Comparison of ENCODE assay signal across 16 cellular contexts in the genomic region with DNA sequence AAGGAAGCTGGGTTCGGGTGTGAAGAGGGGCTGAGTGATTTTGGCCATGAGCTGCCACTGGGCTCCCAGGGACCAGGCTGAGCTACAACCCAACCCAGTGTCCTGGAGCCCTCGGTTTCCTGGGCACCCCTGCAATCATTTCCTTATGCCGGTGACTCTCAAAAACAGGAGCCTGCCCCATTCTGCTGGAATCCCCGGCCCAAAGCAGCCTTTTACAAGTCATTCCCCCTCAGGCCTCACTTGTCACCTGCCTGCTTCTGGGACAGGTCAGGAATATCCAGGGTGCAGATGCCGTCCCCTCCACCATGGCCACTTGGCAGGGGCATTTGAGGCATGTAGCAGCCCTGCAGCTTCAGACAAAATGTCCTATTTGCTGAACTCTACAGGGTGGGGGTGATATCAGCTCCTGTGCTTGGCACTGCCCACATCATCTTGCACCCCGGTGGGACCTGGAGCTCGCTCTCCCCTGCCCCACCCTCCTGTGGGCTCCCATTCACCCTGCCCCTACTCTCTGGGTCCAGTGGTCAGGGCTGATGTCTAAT. TPM values are rescaled to one million over a fixed set of nuclear protein-coding genes. Genes with fewer than 3 reads are reported as not detected.
DNase-seq lines count a peak whose midpoint lies in the region; ATAC-seq, FAIRE-seq and TF ChIP-seq lines count a peak whose summit lies in the region.
"Had no signal": no experiment of that assay in that cellular context is flagged by ENCODE, and none has a peak within 500 bp of the region (broad histone marks: within the 10 kb centered on the region; RNA-seq: fewer than 3 reads in every experiment).

No MANE protein-coding gene starts in this region.

- TF ChIP-seq CTCF in H1 (IDR thresholded peaks at IDR 0.05; ENCODE audit: control extremely low read depth in 1 of 3, insufficient read depth in 1 of 3, low read depth in 1 of 3, low read length in 3 of 3) (no peak), upper lobe of right lung (IDR thresholded peaks at IDR 0.05) (no peak)

- peaks cover 3 to 6% of the 10 kb centered on the region in 2 experiments for H4K20me1 ChIP-seq in H1 (replicated peaks in 1 of 2; ENCODE audit: control insufficient read depth in 1 of 2, insufficient read depth in 2 of 2, low read length in 2 of 2)

- FAIRE-seq in H1 (lab: Jason Lieb, UNC), result no peak
- FAIRE-seq: A204.1, H54 had no signal

- intact Hi-C loops in cardiac septum (cut with DNase I) (no loop called here), left cardiac atrium (cut with DNase I) (loop anchor here (10.0 kb wide), 2 partner anchors 100 to 120 kb away; partner anchors contain the start of gene ELK4 (in 1 of the 2)), upper lobe of right lung (cut with DNase I) (loop anchor here (5.0 kb wide), 1 partner anchor 128 kb away; no protein-coding TSS in a partner anchor)

- peaks cover 0 to 13% (median 5%) of the 10 kb centered on the region in 4 experiments; a peak in 5 of 8 replicates for H3K36me3 ChIP-seq in H1 (ENCODE audit: control insufficient read depth in 2 of 4, insufficient read depth in 4 of 4, low read length in 3 of 4)
- peaks cover 0 to 3% of the 10 kb centered on the region in 2 donors for H3K36me3 ChIP-seq in neuronal stem cell (replicated peaks in 1 of 2; ENCODE audit: control insufficient read depth in 2 of 2, insufficient read depth in 2 of 2, low read length in 2 of 2)
- H3K36me3 ChIP-seq in upper lobe of right lung, result peaks cover 16% of the 10 kb centered on the region

- H3K27me3 ChIP-seq in H1 (replicated peaks in 1 of 4; ENCODE audit: control insufficient read depth in 3 of 4, extremely low read depth in 1 of 4, insufficient read depth in 3 of 4, low read length in 3 of 4), result peaks cover 0 to 15% (median 7%) of the 10 kb centered on the region in 4 experiments; a peak in 6 of 7 replicates
- peaks cover 0 to 43% (median 0%) of the 10 kb centered on the region in 3 experiments for H3K27me3 ChIP-seq in neuronal stem cell (ENCODE audit: control insufficient read depth in 3 of 3, insufficient read depth in 3 of 3, low read depth in 1 of 3, low read length in 3 of 3)
- no peaks in the 10 kb centered on the region for H3K27me3 ChIP-seq in upper lobe of right lung

- no peak overlapping the region for H3K27ac ChIP-seq in H1 (ENCODE audit: low read depth, low read length)
- H3K27ac ChIP-seq in neuronal stem cell (replicated peaks; ENCODE audit: low read length), result no peak overlapping the region
- no peak overlapping the region for H3K27ac ChIP-seq in upper lobe of right lung
- H3K27ac ChIP-seq: HL-60 had no signal

- no peak for TF ChIP-seq EP300 in H1 (IDR thresholded peaks at IDR 0.05; ENCODE audit: borderline replicate concordance in 1 of 2, low read depth in 2 of 2, low read length in 2 of 2)

- no peak overlapping the region for H2BK15ac ChIP-seq in H1 (ENCODE audit: low read length)
- H2BK15ac ChIP-seq in neuronal stem cell (ENCODE audit: low read length), result peak overlapping the region; percentile 46

- DNase-seq in cardiac septum (ENCODE audit: low spot score) (peak; percentile 62), left cardiac atrium (no peak), H1 (ENCODE audit: low read depth in 1 of 2, low spot score in 2 of 2) (no peak), neuronal stem cell (ENCODE audit: low spot score) (no peak), upper lobe of right lung (peak; percentile 33), KBM-7 (no peak)
- no peak for DNase-seq in activated CD4-positive, alpha-beta T cell treated with anti-CD3 and anti-CD28 coated beads, Interleukin-2, amount 50 U/mL, for 4 hours
- DNase-seq: C1 segment of cervical spinal cord; Calu3; CD4-positive, alpha-beta T cell; DMS 273 treated with DMSO at 0.1 percent for 48 hours had no signal

- H4K5ac ChIP-seq in H1 (ENCODE audit: insufficient read length, low read depth, low read length), result no peak overlapping the region

- H2BK12ac ChIP-seq in H1 (ENCODE audit: low read depth, low read length) (no peak overlapping the region), neuronal stem cell (ENCODE audit: low read length) (no peak overlapping the region)

- H2AK5ac ChIP-seq in H1 (ENCODE audit: low read depth, low read length), result no peak overlapping the region
- H2AK5ac ChIP-seq in neuronal stem cell (ENCODE audit: low read depth, low read length), result peak overlapping the region; percentile 87

- H3K9me3 ChIP-seq in H1 (ENCODE audit: insufficient read depth in 2 of 2, low read depth in 1 of 2, low read length in 1 of 2) (no peaks in the 10 kb centered on the region), neuronal stem cell (replicated peaks in 1 of 2; ENCODE audit: control insufficient read depth in 2 of 2, insufficient read depth in 1 of 2, low read depth in 1 of 2, low read length in 2 of 2) (no peaks in the 10 kb centered on the region), upper lobe of right lung (no peaks in the 10 kb centered on the region)

- POLR2A ChIA-PET in H1 (lab: Charles Lee; ENCODE audit: partially characterized antibody), result interaction anchor here (0.9 to 3.4 kb wide), 6 partner anchors 10 to 78 kb away, joined by 3 to 27 read pairs (median 4); partner anchors contain the start of gene BLACAT1

- TF ChIP-seq RAD21 in H1 (IDR thresholded peaks at IDR 0.05 in 1 of 2, conservative IDR thresholded peaks at IDR 0.05 in 1 of 2; ENCODE audit: low read depth in 2 of 2, low read length in 2 of 2), result no peak

- H4K8ac ChIP-seq in H1 (ENCODE audit: extremely low read depth, insufficient read depth, low read length) (peak overlapping the region; percentile 17; the same call in 1 of the 2 replicates), neuronal stem cell (ENCODE audit: low read depth, low read length) (no peak overlapping the region)

- no peaks in the 10 kb centered on the region for H3K23me2 ChIP-seq in H1 (ENCODE audit: low read depth, low read length)

- H3K23ac ChIP-seq in H1 (ENCODE audit: insufficient read length) (no peak overlapping the region), neuronal stem cell (ENCODE audit: low read depth, low read length, poor library complexity) (peak overlapping the region; percentile 9)

- 84% methylated on average over 7 of the region's 7 CpGs; no CpG with 5 or more reads in 1 of the 2 experiments for WGBS in H1 (ENCODE audit: extremely low coverage in 1 of 2, insufficient coverage in 1 of 2, insufficient read length in 1 of 2, insufficient replicate concordance in 2 of 2, low coverage in 1 of 2, low lambda C conversion rate in 2 of 2, missing lambda C conversion rate in 1 of 2), 2 experiments
- no CpG with 5 or more reads among the region's 7 CpGs for WGBS in neuronal stem cell (ENCODE audit: extremely low coverage in 2 of 2, insufficient read length in 2 of 2, insufficient replicate concordance in 1 of 2), 2 donors

- no peak overlapping the region for H4K91ac ChIP-seq in H1 (replicated peaks; ENCODE audit: insufficient read length, low read length)
- H4K91ac ChIP-seq in neuronal stem cell (ENCODE audit: low read depth, low read length, poor library complexity), result no peak overlapping the region

- no peak overlapping the region for H2BK20ac ChIP-seq in H1 (ENCODE audit: low read length)

- no peaks in the 10 kb centered on the region for H3K79me1 ChIP-seq in H1 (ENCODE audit: low read depth, low read length)
- H3K79me1 ChIP-seq in neuronal stem cell (ENCODE audit: low read depth, low read length), result peaks cover 2% of the 10 kb centered on the region

- TF ChIP-seq POLR2A in H1 (IDR thresholded peaks at IDR 0.05; ENCODE audit: control extremely low read depth in 1 of 2, low read depth in 2 of 2, low read length in 2 of 2), result no peak; a peak in 1 of 3 replicates

- H3K9ac ChIP-seq in H1 (replicated peaks in 1 of 4; ENCODE audit: extremely low read depth in 1 of 4, low read depth in 3 of 4, low read length in 3 of 4) (no peak overlapping the region), neuronal stem cell (ENCODE audit: low read depth, low read length, poor library complexity) (no peak overlapping the region)

- in situ Hi-C loops in KBM-7 (cut with MboI; ENCODE audit: low pct_unique_long_range_greater_than_20kb, low sequenced_read_pairs), result no loop called here

- no peaks in the 10 kb centered on the region; a peak in 4 of 7 replicates for H3K4me1 ChIP-seq in H1 (replicated peaks in 1 of 4; ENCODE audit: control insufficient read depth in 3 of 4, insufficient read depth in 4 of 4, low read length in 3 of 4)
- H3K4me1 ChIP-seq in neuronal stem cell (ENCODE audit: control insufficient read depth in 2 of 2, insufficient read depth in 1 of 2, low read depth in 1 of 2, low read length in 2 of 2), result peaks cover 0 to 8% of the 10 kb centered on the region in 2 donors
- H3K4me1 ChIP-seq in upper lobe of right lung, result peaks cover 7% of the 10 kb centered on the region

- H2AFZ ChIP-seq in H1 (ENCODE audit: low read length) (no peak overlapping the region), neuronal stem cell (ENCODE audit: low read length) (no peak overlapping the region)

- H3K4me3 ChIP-seq in H1 (ENCODE audit: extremely low read depth in 1 of 4, insufficient read depth in 2 of 4, low read depth in 3 of 4, low read length in 4 of 4) (no peak overlapping the region), neuronal stem cell (ENCODE audit: low read length in 2 of 2) (no peak overlapping the region), upper lobe of right lung (no peak overlapping the region)

- H3K14ac ChIP-seq in H1 (ENCODE audit: insufficient read length) (no peak overlapping the region), neuronal stem cell (ENCODE audit: low read length) (peak overlapping the region; percentile 90)

- H2BK5ac ChIP-seq in H1 (ENCODE audit: low read depth, low read length) (no peak overlapping the region; the same call in 1 of the 2 replicates), neuronal stem cell (ENCODE audit: low read length) (peak overlapping the region; percentile 39)

- ATAC-seq in left cardiac atrium, result no peak
- ATAC-seq in upper lobe of right lung, result no peak
- ATAC-seq in GM21825 (IDR thresholded peaks at IDR 0.05; ENCODE audit: unreplicated experiment), result no peak
- ATAC-seq: HCT116 had no signal

- no peak overlapping the region for H3K4me2 ChIP-seq in H1 (ENCODE audit: insufficient read depth in 1 of 2, low read depth in 2 of 2, low read length in 2 of 2)
- H3K4me2 ChIP-seq in neuronal stem cell (ENCODE audit: insufficient read depth, low read length, poor library complexity, severe bottlenecking), result no peak overlapping the region

- no peak overlapping the region for H3K56ac ChIP-seq in H1 (replicated peaks; ENCODE audit: insufficient read length, low read depth, low read length)

- no peaks in the 10 kb centered on the region for H3K79me2 ChIP-seq in H1 (ENCODE audit: control insufficient read depth in 1 of 2, insufficient read depth in 2 of 2, low read length in 2 of 2)

- CTCF ChIA-PET in H1 (lab: Charles Lee; ENCODE audit: partially characterized antibody), result interaction anchor here (1.0 to 47.3 kb wide), 13 partner anchors 10 to 209 kb away, joined by 3 to 1626 read pairs (median 4); partner anchors contain the start of gene CDK18

- H3K18ac ChIP-seq in H1 (ENCODE audit: extremely low read depth, low read length) (no peak overlapping the region), neuronal stem cell (ENCODE audit: low read length) (peak overlapping the region; percentile 62)

- H2BK120ac ChIP-seq in H1 (replicated peaks; ENCODE audit: low read depth, low read length) (no peak overlapping the region), neuronal stem cell (ENCODE audit: low read depth, low read length) (no peak overlapping the region)

- H3K4ac ChIP-seq in H1 (replicated peaks; ENCODE audit: insufficient read length, low read depth, low read length), result no peak overlapping the region
- no peak overlapping the region for H3K4ac ChIP-seq in neuronal stem cell (ENCODE audit: low read length)

RNA-seq across cellular contexts. Expression of gene CDK18, which starts 30.0 kb away (rescaled TPM):
- total RNA-seq in cardiac septum, result 195 TPM
- total RNA-seq in left cardiac atrium, result 100 to 1,000 TPM; 102 to 118 TPM
- total RNA-seq in H1 (2021; fragmentation: NEBNext Ultra II Directional; extraction: Animal tissue kit (Norgen Biotek cat#: 25700)), result 40.9 and 44.0 TPM in 2 replicates
- 31.2 and 50.3 TPM in 2 replicates for polyA plus RNA-seq in H1 (2011; rRNA removed)
- polyA plus RNA-seq in H1 (2011; cell fraction: cytosol; rRNA removed), result 19.7 TPM
- 102 TPM for polyA plus RNA-seq in H1 (2011; cell fraction: nucleus; rRNA removed)
- 35.9 to 57.1 TPM (median 46.6 TPM) in 4 replicates for polyA plus RNA-seq in H1 (2012, experiment 1 of 2)
- polyA plus RNA-seq in H1 (2012, experiment 2 of 2), result 29.8 TPM
- 31.5 TPM for polyA plus RNA-seq in H1 (2013, experiment 1 of 2)
- 31.7 TPM for polyA plus RNA-seq in H1 (2013, experiment 2 of 2)
- 37.0 and 48.0 TPM in 2 replicates for polyA minus RNA-seq in H1 (2011; rRNA and poly(A)+ RNA removed)
- polyA minus RNA-seq in H1 (2011; cell fraction: cytosol; rRNA and poly(A)+ RNA removed), result 25.8 TPM
- 61.8 TPM for polyA minus RNA-seq in H1 (2011; cell fraction: nucleus; rRNA and poly(A)+ RNA removed)
- polyA plus RNA-seq in neuronal stem cell (2013, experiment 1 of 2), result 25.8 TPM
- polyA plus RNA-seq in neuronal stem cell (2013, experiment 2 of 2), result 25.5 TPM
- 31.6 TPM for total RNA-seq in upper lobe of right lung

Comparison
In these comparisons a context has a peak if more than half of its experiments do, and no peak if none do; other contexts are left out.
1. DNase-seq: peak in cardiac septum (single experiment) and upper lobe of right lung (single experiment); none in left cardiac atrium (single experiment), H1 (0 of 2), neuronal stem cell (single experiment), activated CD4-positive, alpha-beta T cell treated with anti-CD3 and anti-CD28 coated beads, Interleukin-2, amount 50 U/mL, for 4 hours (0 of 2) and KBM-7 (single experiment).